8 cellular contexts compared by ENCODE assay signal in genomic region chr20:52192296-52193007, GRCh38. TPM values are rescaled to one million over a fixed set of nuclear protein-coding genes. Genes with fewer than 3 reads are reported as not detected.
A peak's percentile ranks its signal among the peaks of the same experiment; 100 is the strongest.
DNase-seq lines count a peak whose midpoint lies in the region; ATAC-seq, FAIRE-seq and TF ChIP-seq lines count a peak whose summit lies in the region.

No MANE protein-coding gene starts in this region.

- no peak overlapping the region for H2BK12ac ChIP-seq in H1 (ENCODE audit: low read depth, low read length)

- H2BK120ac ChIP-seq in H1 (replicated peaks; ENCODE audit: low read depth, low read length) = no peak overlapping the region

- no peaks in the 10 kb centered on the region for H3K27me3 ChIP-seq in H1 (replicated peaks in 1 of 4; ENCODE audit: control insufficient read depth in 3 of 4, extremely low read depth in 1 of 4, insufficient read depth in 3 of 4, low read length in 3 of 4)
- no peaks in the 10 kb centered on the region for H3K27me3 ChIP-seq in uterus

- POLR2A ChIA-PET in H1 (lab: Charles Lee; ENCODE audit: partially characterized antibody) = interaction anchor here (0.7 to 2.6 kb wide), 8 partner anchors 9 to 90 kb away, joined by 3 to 13 read pairs (median 4); no protein-coding TSS in a partner anchor

- peak overlapping the region; percentile 88 for H4K8ac ChIP-seq in H1 (ENCODE audit: extremely low read depth, insufficient read depth, low read length)

- H3K79me1 ChIP-seq in H1 (ENCODE audit: low read depth, low read length) = peaks cover 4% of the 10 kb centered on the region; the same call in 1 of the 2 replicates

- peaks cover 7% of the 10 kb centered on the region for H3K23me2 ChIP-seq in H1 (ENCODE audit: low read depth, low read length)

- H3K27ac ChIP-seq in H1 (ENCODE audit: low read depth, low read length) (peak overlapping the region; percentile 75; the same call in 1 of the 2 replicates), uterus (peak overlapping the region; percentile 88 to 90)

- no peak overlapping the region for H3K14ac ChIP-seq in H1 (ENCODE audit: insufficient read length)

- H4K20me1 ChIP-seq in H1 (replicated peaks in 1 of 2; ENCODE audit: control insufficient read depth in 1 of 2, insufficient read depth in 2 of 2, low read length in 2 of 2) = no peaks in the 10 kb centered on the region

- H3K4me3 ChIP-seq in H1 (ENCODE audit: extremely low read depth in 1 of 4, insufficient read depth in 2 of 4, low read depth in 3 of 4, low read length in 4 of 4) (peak overlapping the region; percentile 58 to 87 (median 82)), mucosa of descending colon (peak overlapping the region; percentile 83), uterus (peak overlapping the region; percentile 61 to 84)

- no peak overlapping the region for H3K4ac ChIP-seq in H1 (replicated peaks; ENCODE audit: insufficient read length, low read depth, low read length)

- peak overlapping the region; percentile 47; the same call in 1 of the 2 replicates for H2AFZ ChIP-seq in H1 (ENCODE audit: low read length)

- TF ChIP-seq CTCF in H1 (IDR thresholded peaks at IDR 0.05; ENCODE audit: control extremely low read depth in 1 of 3, insufficient read depth in 1 of 3, low read depth in 1 of 3, low read length in 3 of 3) (peak; percentile 28 to 60 (median 50); a peak in 2 of 4 replicates), mucosa of descending colon (IDR thresholded peaks at IDR 0.05) (peak; percentile 5), uterus (IDR thresholded peaks at IDR 0.05) (no peak)

- H3K4me2 ChIP-seq in H1 (ENCODE audit: insufficient read depth in 1 of 2, low read depth in 2 of 2, low read length in 2 of 2) = peak overlapping the region; percentile 78 to 91

- peak overlapping the region; percentile 49; the same call in 1 of the 2 replicates for H2BK5ac ChIP-seq in H1 (ENCODE audit: low read depth, low read length)

- peak overlapping the region; percentile 66 for H4K5ac ChIP-seq in H1 (ENCODE audit: insufficient read length, low read depth, low read length)

- TF ChIP-seq RAD21 in H1 (IDR thresholded peaks at IDR 0.05 in 1 of 2, conservative IDR thresholded peaks at IDR 0.05 in 1 of 2; ENCODE audit: low read depth in 2 of 2, low read length in 2 of 2) = no peak

- TF ChIP-seq POLR2A in H1 (IDR thresholded peaks at IDR 0.05; ENCODE audit: control extremely low read depth in 1 of 2, low read depth in 2 of 2, low read length in 2 of 2) = peak in 1 of 2 experiments; percentile 62; a peak in 2 of 3 replicates
- TF ChIP-seq POLR2A in uterus (IDR thresholded peaks at IDR 0.05) = no peak

- H3K36me3 ChIP-seq in H1 (ENCODE audit: control insufficient read depth in 2 of 4, insufficient read depth in 4 of 4, low read length in 3 of 4) = no peaks in the 10 kb centered on the region
- no peaks in the 10 kb centered on the region for H3K36me3 ChIP-seq in mucosa of descending colon (ENCODE audit: low read depth)
- H3K36me3 ChIP-seq in uterus = no peaks in the 10 kb centered on the region

- H2BK15ac ChIP-seq in H1 (ENCODE audit: low read length) = no peak overlapping the region

- intact Hi-C loops in mucosa of descending colon (cut with DNase I, micrococcal nuclease) (no loop called here), uterus (cut with DNase I; ENCODE audit: low total_unique reads) (no loop called here)

- no peak for TF ChIP-seq EP300 in H1 (IDR thresholded peaks at IDR 0.05; ENCODE audit: borderline replicate concordance in 1 of 2, low read depth in 2 of 2, low read length in 2 of 2)

- peak overlapping the region; percentile 25 for H4K91ac ChIP-seq in H1 (replicated peaks; ENCODE audit: insufficient read length, low read length)

- peaks cover 0 to 7% (median 2%) of the 10 kb centered on the region in 4 experiments; a peak in 4 of 7 replicates for H3K4me1 ChIP-seq in H1 (replicated peaks in 1 of 4; ENCODE audit: control insufficient read depth in 3 of 4, insufficient read depth in 4 of 4, low read length in 3 of 4)
- H3K4me1 ChIP-seq in mucosa of descending colon (ENCODE audit: low read depth) = no peaks in the 10 kb centered on the region
- H3K4me1 ChIP-seq in uterus = no peaks in the 10 kb centered on the region

- CTCF ChIA-PET in H1 (lab: Charles Lee; ENCODE audit: partially characterized antibody) = interaction anchor here (0.7 to 1.3 kb wide), 7 partner anchors 10 to 812 kb away, joined by 3 to 5 read pairs (median 3); no protein-coding TSS in a partner anchor

- FAIRE-seq in H1 (lab: Jason Lieb, UNC) = no peak

- H2AK5ac ChIP-seq in H1 (ENCODE audit: low read depth, low read length) = no peak overlapping the region

- no peak overlapping the region for H2BK20ac ChIP-seq in H1 (ENCODE audit: low read length)

- no peaks in the 10 kb centered on the region for H3K9me3 ChIP-seq in H1 (ENCODE audit: insufficient read depth in 2 of 2, low read depth in 1 of 2, low read length in 1 of 2)
- H3K9me3 ChIP-seq in mucosa of descending colon = no peaks in the 10 kb centered on the region
- H3K9me3 ChIP-seq in uterus = no peaks in the 10 kb centered on the region

- ATAC-seq in GM21390 (IDR thresholded peaks at IDR 0.05; ENCODE audit: unreplicated experiment) = peak; percentile 44
- ATAC-seq in mucosa of descending colon = peak; percentile 58

- no peak overlapping the region for H3K56ac ChIP-seq in H1 (replicated peaks; ENCODE audit: insufficient read length, low read depth, low read length)

- DNase-seq in NCI-H524 (lab: John Stamatoyannopoulos, UW) (peak; percentile 39 to 54), NCI-H524 treated with DMSO at 0.1 percent for 48 hours (lab: John Stamatoyannopoulos, UW) (no peak), HPDE6-E6E7 (ENCODE audit: extremely low spot score) (peak; percentile 33), SHP77 (lab: John Stamatoyannopoulos, UW) (peak; percentile 57 to 65), H1 (ENCODE audit: low read depth in 1 of 2, low spot score in 2 of 2) (no peak), mucosa of descending colon (no peak), uterus (peak in 1 of 2 donors; percentile 17)

- peak overlapping the region; percentile 97 for H3K18ac ChIP-seq in H1 (ENCODE audit: extremely low read depth, low read length)

- WGBS in H1 (ENCODE audit: extremely low coverage in 1 of 2, insufficient coverage in 1 of 2, insufficient read length in 1 of 2, insufficient replicate concordance in 2 of 2, low coverage in 1 of 2, low lambda C conversion rate in 2 of 2, missing lambda C conversion rate in 1 of 2), 2 experiments = 11% methylated on average over 16 of the region's 16 CpGs; no CpG with 5 or more reads in 1 of the 2 experiments

- peaks cover 0 to 25% of the 10 kb centered on the region in 2 experiments; a peak in 3 of 4 replicates for H3K79me2 ChIP-seq in H1 (ENCODE audit: control insufficient read depth in 1 of 2, insufficient read depth in 2 of 2, low read length in 2 of 2)

- H3K23ac ChIP-seq in H1 (ENCODE audit: insufficient read length) = no peak overlapping the region

- peak overlapping the region in 3 of 4 experiments; percentile 8 to 80 (median 77); a peak in 5 of 7 replicates for H3K9ac ChIP-seq in H1 (replicated peaks in 1 of 4; ENCODE audit: extremely low read depth in 1 of 4, low read depth in 3 of 4, low read length in 3 of 4)

TF ChIP-seq in H1, 55 proteins besides CTCF, POLR2A, EP300 and RAD21:
- peak; percentile 68 for TF ChIP-seq POLR2AphosphoS5 (IDR thresholded peaks at IDR 0.05; ENCODE audit: low read depth, low read length)
- peak; percentile 59 for TF ChIP-seq TAF1 (IDR thresholded peaks at IDR 0.05; ENCODE audit: low read depth, low read length)
- TF ChIP-seq ATF3 (IDR thresholded peaks at IDR 0.05; ENCODE audit: insufficient read depth, low read depth, low read length) = no peak
- TF ChIP-seq TBP (IDR thresholded peaks at IDR 0.05; ENCODE audit: low read depth, low read length) = peak; percentile 48
- 0 out of 2 replicates have a peak, but pooled peaks have one; percentile 5 for TF ChIP-seq YY1 (IDR thresholded peaks at IDR 0.05; ENCODE audit: low read depth, low read length)
- no peak for TF ChIP-seq EGR1 (IDR thresholded peaks at IDR 0.05; ENCODE audit: borderline replicate concordance, low read depth, low read length)
- TF ChIP-seq MAX (IDR thresholded peaks at IDR 0.05) = 0 out of 2 replicates have a peak, but pooled peaks have one; percentile 15

RNA-seq across cellular contexts. Expression of gene ZFP64, which starts 0.9 kb away (rescaled TPM):
- total RNA-seq in H1 (2021; fragmentation: NEBNext Ultra II Directional; extraction: Animal tissue kit (Norgen Biotek cat#: 25700)) = 25.3 and 26.2 TPM in 2 replicates
- polyA plus RNA-seq in H1 (2011; rRNA removed) = 43.7 and 46.1 TPM in 2 replicates
- polyA plus RNA-seq in H1 (2011; cell fraction: cytosol; rRNA removed) = 33.6 TPM
- polyA plus RNA-seq in H1 (2011; cell fraction: nucleus; rRNA removed) = 37.7 TPM
- 15.3 to 26.8 TPM (median 25.1 TPM) in 4 replicates for polyA plus RNA-seq in H1 (2012, experiment 1 of 2)
- polyA plus RNA-seq in H1 (2012, experiment 2 of 2) = 17.4 TPM
- polyA plus RNA-seq in H1 (2013, experiment 1 of 2) = 14.2 TPM
- 15.0 TPM for polyA plus RNA-seq in H1 (2013, experiment 2 of 2)
- polyA minus RNA-seq in H1 (2011; rRNA and poly(A)+ RNA removed) = 79.3 and 83.1 TPM in 2 replicates
- 34.9 TPM for polyA minus RNA-seq in H1 (2011; cell fraction: cytosol; rRNA and poly(A)+ RNA removed)
- polyA minus RNA-seq in H1 (2011; cell fraction: nucleus; rRNA and poly(A)+ RNA removed) = 85.0 TPM
- total RNA-seq in mucosa of descending colon (10 to 100 TPM; 15.0 to 23.5 (median 15.3) TPM), uterus (10 to 100 TPM in 2 of 4 donors, 1 to 10 TPM in 2; 5.4 to 23.4 (median 11.2) TPM)

Comparison
In these comparisons a context has a peak if more than half of its experiments do, and no peak if none do; other contexts are left out.
1. DNase-seq: peak in NCI-H524 (2 of 2), HPDE6-E6E7 (single experiment) and SHP77 (2 of 2); none in NCI-H524 treated with DMSO at 0.1 percent for 48 hours (single experiment), H1 (0 of 2) and mucosa of descending colon (0 of 3).
2. CTCF ChIP-seq: peak in H1 (3 of 3) and mucosa of descending colon (single experiment); none in uterus (0 of 4).
3. Peak in every context shown above with its lines, with median percentiles within 50 percentile points of each other: H3K4me3 ChIP-seq.